In the genomic region with DNA sequence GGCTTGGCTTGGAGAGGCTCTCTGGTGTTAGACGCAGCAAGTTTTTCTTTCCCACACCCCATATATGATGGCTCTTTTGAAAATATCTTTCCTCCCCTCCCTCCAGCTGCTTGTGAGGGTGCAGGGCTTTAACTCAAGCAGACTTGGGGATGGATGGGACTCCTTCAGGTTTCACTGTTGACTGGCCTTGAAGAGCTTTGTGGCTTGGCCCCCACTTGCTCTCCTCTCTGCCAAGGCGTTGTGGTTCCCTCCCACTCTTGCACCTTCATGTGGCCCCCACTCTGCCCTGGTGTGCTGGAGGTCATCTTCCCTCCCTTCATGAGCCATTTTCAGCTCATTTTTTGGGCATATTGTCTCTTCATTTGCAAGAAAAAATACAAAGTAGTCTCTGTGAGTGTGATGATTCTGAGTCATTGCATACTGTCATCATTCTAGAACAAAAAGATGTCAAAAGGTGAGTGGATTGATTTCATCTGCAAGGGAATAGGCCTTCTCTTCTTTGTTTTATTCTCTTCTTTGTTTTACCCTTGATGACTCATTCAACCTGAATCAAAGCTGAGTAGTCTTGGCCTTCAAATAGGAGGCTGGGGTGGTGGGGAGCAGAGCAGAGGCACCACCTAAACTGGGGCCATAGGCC, we compare ENCODE assay signal across 2 cellular contexts.
TF ChIP-seq lines count a peak whose summit lies in the region.

No MANE protein-coding gene starts in this region.

TF ChIP-seq in IMR-90, 13 proteins besides CTCF, POLR2A, EP300 and RAD21:
- TF ChIP-seq FOS (IDR thresholded peaks at IDR 0.05; ENCODE audit: low read depth, low read length) = no peak
- TF ChIP-seq NFE2L2 (IDR thresholded peaks at IDR 0.05; ENCODE audit: low read depth, low read length) = no peak
- no peak for TF ChIP-seq SMC3 (IDR thresholded peaks at IDR 0.05; ENCODE audit: low read depth, low read length)
- no peak for TF ChIP-seq BHLHE40 (IDR thresholded peaks at IDR 0.05; ENCODE audit: low read depth, low read length)
- no peak for TF ChIP-seq RCOR1 (IDR thresholded peaks at IDR 0.05; ENCODE audit: insufficient replicate concordance, low read length)
- no peak for TF ChIP-seq CHD1 (IDR thresholded peaks at IDR 0.05; ENCODE audit: low read depth, low read length)
- no peak for TF ChIP-seq MAZ (IDR thresholded peaks at IDR 0.05; ENCODE audit: borderline replicate concordance, low read depth, low read length)
- TF ChIP-seq MAFK (IDR thresholded peaks at IDR 0.05; ENCODE audit: low read depth, low read length) = no peak
- TF ChIP-seq MXI1 (IDR thresholded peaks at IDR 0.05; ENCODE audit: borderline replicate concordance, low read depth, low read length) = no peak
- TF ChIP-seq, protein P1, sequence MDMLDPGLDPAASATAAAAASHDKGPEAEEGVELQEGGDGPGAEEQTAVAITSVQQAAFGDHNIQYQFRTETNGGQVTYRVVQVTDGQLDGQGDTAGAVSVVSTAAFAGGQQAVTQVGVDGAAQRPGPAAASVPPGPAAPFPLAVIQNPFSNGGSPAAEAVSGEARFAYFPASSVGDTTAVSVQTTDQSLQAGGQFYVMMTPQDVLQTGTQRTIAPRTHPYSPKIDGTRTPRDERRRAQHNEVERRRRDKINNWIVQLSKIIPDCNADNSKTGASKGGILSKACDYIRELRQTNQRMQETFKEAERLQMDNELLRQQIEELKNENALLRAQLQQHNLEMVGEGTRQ (IDR thresholded peaks at IDR 0.05; ENCODE audit: low read depth, low read length) = no peak
- TF ChIP-seq, protein P2, sequence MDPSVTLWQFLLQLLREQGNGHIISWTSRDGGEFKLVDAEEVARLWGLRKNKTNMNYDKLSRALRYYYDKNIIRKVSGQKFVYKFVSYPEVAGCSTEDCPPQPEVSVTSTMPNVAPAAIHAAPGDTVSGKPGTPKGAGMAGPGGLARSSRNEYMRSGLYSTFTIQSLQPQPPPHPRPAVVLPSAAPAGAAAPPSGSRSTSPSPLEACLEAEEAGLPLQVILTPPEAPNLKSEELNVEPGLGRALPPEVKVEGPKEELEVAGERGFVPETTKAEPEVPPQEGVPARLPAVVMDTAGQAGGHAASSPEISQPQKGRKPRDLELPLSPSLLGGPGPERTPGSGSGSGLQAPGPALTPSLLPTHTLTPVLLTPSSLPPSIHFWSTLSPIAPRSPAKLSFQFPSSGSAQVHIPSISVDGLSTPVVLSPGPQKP (IDR thresholded peaks at IDR 0.05; ENCODE audit: borderline replicate concordance, low read depth, low read length) = no peak
- no peak for TF ChIP-seq CEBPB (IDR thresholded peaks at IDR 0.05; ENCODE audit: low read depth, low read length)
- TF ChIP-seq RFX5 (IDR thresholded peaks at IDR 0.05; ENCODE audit: low read depth, low read length) = no peak

TF ChIP-seq in endothelial cell of umbilical vein, 7 proteins besides CTCF, POLR2A, EP300 and RAD21:
- no peak for TF ChIP-seq EZH2 (IDR thresholded peaks at IDR 0.05; ENCODE audit: borderline replicate concordance, low read depth, low read length, severe bottlenecking)
- no peak for TF ChIP-seq POLR2AphosphoS5 (IDR thresholded peaks at IDR 0.05; ENCODE audit: insufficient read depth, low read depth, low read length)
- TF ChIP-seq FOS (IDR thresholded peaks at IDR 0.05; ENCODE audit: borderline replicate concordance, insufficient read depth, low read length) = peak; percentile 49
- no peak for TF ChIP-seq MYC (IDR thresholded peaks at IDR 0.05; ENCODE audit: low read depth, low read length)
- TF ChIP-seq, protein P3, sequence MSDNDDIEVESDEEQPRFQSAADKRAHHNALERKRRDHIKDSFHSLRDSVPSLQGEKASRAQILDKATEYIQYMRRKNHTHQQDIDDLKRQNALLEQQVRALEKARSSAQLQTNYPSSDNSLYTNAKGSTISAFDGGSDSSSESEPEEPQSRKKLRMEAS (IDR thresholded peaks at IDR 0.05; ENCODE audit: insufficient read depth, insufficient read length) = no peak
- TF ChIP-seq GATA2 (IDR thresholded peaks at IDR 0.05; ENCODE audit: insufficient read depth, insufficient read length, low read depth, low read length) = no peak
- peak; percentile 36 for TF ChIP-seq JUN (IDR thresholded peaks at IDR 0.05; ENCODE audit: borderline replicate concordance, insufficient read depth, insufficient read length, low read depth)
TF ChIP-seq in endothelial cell of umbilical vein: peak in this region for 2.
